20 cellular contexts compared by ENCODE assay signal in the genomic region with DNA sequence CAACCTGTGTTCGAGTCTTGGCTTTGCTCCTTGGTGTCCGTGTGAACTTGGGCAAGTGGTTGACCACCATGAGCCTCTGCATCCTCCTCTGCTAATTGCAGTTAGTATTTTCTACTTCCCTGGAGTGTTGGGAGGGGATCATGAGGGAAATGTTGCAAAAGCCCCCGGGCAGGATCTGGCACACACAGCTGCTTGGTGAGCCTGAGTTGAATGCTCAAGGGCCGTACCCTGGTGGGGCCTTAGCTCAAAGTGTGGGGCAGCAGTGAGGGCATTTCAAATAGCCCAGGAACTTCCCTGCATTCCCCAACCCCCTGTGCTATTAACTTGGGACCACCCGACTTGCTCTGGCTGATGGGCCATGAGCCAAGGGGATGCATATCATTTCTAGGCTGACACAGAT.
"Had no signal": no experiment of that assay in that cellular context is flagged by ENCODE, and none has a peak within 500 bp of the region (broad histone marks: within the 10 kb centered on the region; RNA-seq: fewer than 3 reads in every experiment).

No MANE protein-coding gene starts in this region.

- DNase-seq: KBM-7, NCI-H1092, NCI-H1105 treated with DMSO at 0.1 percent for 48 hours, NCI-H1417 treated with DMSO at 0.1 percent for 48 hours, NCI-H146, NCI-H1694 treated with DMSO at 0.1 percent for 48 hours, NCI-H1930, NCI-H2081, NCI-H2107, NCI-H2227 treated with DMSO at 0.1 percent for 48 hours, NCI-H446, NCI-H510A, NCI-H524 treated with DMSO at 0.1 percent for 48 hours, NCI-H69, NCI-H774, PC-3, Peyer's patch, SIG-M5 had no signal

- H3K27me3 ChIP-seq: Peyer's patch, SJSA1 had no signal

- H3K4me3 ChIP-seq: Peyer's patch, SJSA1, SK-N-MC had no signal

- H3K27ac ChIP-seq: Peyer's patch, SJSA1, SK-N-MC had no signal
